Comparison of ENCODE assay signal across 8 cellular contexts in genomic region chr16:77043076-77043475, GRCh38.
DNase-seq lines count a peak whose midpoint lies in the region; TF ChIP-seq lines count a peak whose summit lies in the region.

No MANE protein-coding gene starts in this region.

- no peak overlapping the region for H3K23ac ChIP-seq in neuronal stem cell (ENCODE audit: low read depth, low read length, poor library complexity)

- TF ChIP-seq CTCF in C4-2B (conservative IDR thresholded peaks at IDR 0.05) = peak; percentile 65
- TF ChIP-seq CTCF in fibroblast of villous mesenchyme (IDR thresholded peaks at IDR 0.05; ENCODE audit: insufficient read depth, low read depth, low read length) = peak; percentile 18

- H3K9me3 ChIP-seq in neuronal stem cell (replicated peaks in 1 of 2; ENCODE audit: control insufficient read depth in 2 of 2, insufficient read depth in 1 of 2, low read depth in 1 of 2, low read length in 2 of 2) = no peaks in the 10 kb centered on the region

- no peak overlapping the region for H3K4ac ChIP-seq in neuronal stem cell (ENCODE audit: low read length)

- no peak overlapping the region for H3K4me2 ChIP-seq in neuronal stem cell (ENCODE audit: insufficient read depth, low read length, poor library complexity, severe bottlenecking)

- H2AK5ac ChIP-seq in neuronal stem cell (ENCODE audit: low read depth, low read length) = no peak overlapping the region

- H3K27ac ChIP-seq in C4-2B (no peak overlapping the region), neuronal stem cell (replicated peaks; ENCODE audit: low read length) (no peak overlapping the region)

- H3K27me3 ChIP-seq in neuronal stem cell (ENCODE audit: control insufficient read depth in 3 of 3, insufficient read depth in 3 of 3, low read depth in 1 of 3, low read length in 3 of 3) = no peaks in the 10 kb centered on the region

- no peak overlapping the region for H4K8ac ChIP-seq in neuronal stem cell (ENCODE audit: low read depth, low read length)

- H3K79me1 ChIP-seq in neuronal stem cell (ENCODE audit: low read depth, low read length) = no peaks in the 10 kb centered on the region

- H2AFZ ChIP-seq in neuronal stem cell (ENCODE audit: low read length) = no peak overlapping the region

- no peak overlapping the region for H4K91ac ChIP-seq in neuronal stem cell (ENCODE audit: low read depth, low read length, poor library complexity)

- no peaks in the 10 kb centered on the region for H3K36me3 ChIP-seq in neuronal stem cell (replicated peaks in 1 of 2; ENCODE audit: control insufficient read depth in 2 of 2, insufficient read depth in 2 of 2, low read length in 2 of 2)

- no peak overlapping the region for H3K9ac ChIP-seq in neuronal stem cell (ENCODE audit: low read depth, low read length, poor library complexity)

- WGBS in neuronal stem cell (ENCODE audit: extremely low coverage in 2 of 2, insufficient read length in 2 of 2, insufficient replicate concordance in 1 of 2), 2 donors = no CpG with 5 or more reads among the region's 1 CpG

- H3K4me1 ChIP-seq in neuronal stem cell (ENCODE audit: control insufficient read depth in 2 of 2, insufficient read depth in 1 of 2, low read depth in 1 of 2, low read length in 2 of 2) = no peaks in the 10 kb centered on the region

- no peak overlapping the region for H2BK15ac ChIP-seq in neuronal stem cell (ENCODE audit: low read length)

- H3K18ac ChIP-seq in neuronal stem cell (ENCODE audit: low read length) = no peak overlapping the region

- no peak overlapping the region for H3K4me3 ChIP-seq in fibroblast of villous mesenchyme (ENCODE audit: low read depth, low read length)
- H3K4me3 ChIP-seq in neuronal stem cell (ENCODE audit: low read length in 2 of 2) = no peak overlapping the region

- H3K14ac ChIP-seq in neuronal stem cell (ENCODE audit: low read length) = no peak overlapping the region

- DNase-seq in HuH-7 (ENCODE audit: low spot score) = peak; percentile 20
- DNase-seq in RKO (ENCODE audit: low spot score) = peak; percentile 53
- DNase-seq in fibroblast of villous mesenchyme (ENCODE audit: low read depth) = peak; percentile 10
- no peak for DNase-seq in stimulated activated CD4-positive, alpha-beta T cell treated with anti-CD3 and anti-CD28 coated beads, Interleukin-1b, Interleukin-23, amount 100 ng/mL, for 48 hours
- DNase-seq in DMS114 treated with DMSO at 0.1 percent for 48 hours (lab: John Stamatoyannopoulos, UW; ENCODE audit: unreplicated experiment) = no peak
- no peak for DNase-seq in EL
- DNase-seq in neuronal stem cell (ENCODE audit: low spot score) = no peak

- no peak overlapping the region for H2BK120ac ChIP-seq in neuronal stem cell (ENCODE audit: low read depth, low read length)

- no peak overlapping the region for H2BK5ac ChIP-seq in neuronal stem cell (ENCODE audit: low read length)

- no peak overlapping the region for H2BK12ac ChIP-seq in neuronal stem cell (ENCODE audit: low read length)

Comparison
In these comparisons a context has a peak if more than half of its experiments do, and no peak if none do; other contexts are left out.
1. DNase-seq: peak in HuH-7 (single experiment), RKO (single experiment) and fibroblast of villous mesenchyme (single experiment); none in stimulated activated CD4-positive, alpha-beta T cell treated with anti-CD3 and anti-CD28 coated beads, Interleukin-1b, Interleukin-23, amount 100 ng/mL, for 48 hours (single experiment), DMS114 treated with DMSO at 0.1 percent for 48 hours (single experiment), EL (single experiment) and neuronal stem cell (single experiment).